In genomic region chr20:49712918-49713778, GRCh38 we compare ENCODE assay signal across 8 cellular contexts. TPM values are rescaled to one million over a fixed set of nuclear protein-coding genes. Genes with fewer than 3 reads are reported as not detected.
A peak's percentile ranks its signal among the peaks of the same experiment; 100 is the strongest.
DNase-seq lines count a peak whose midpoint lies in the region; ATAC-seq and TF ChIP-seq lines count a peak whose summit lies in the region.

No MANE protein-coding gene starts in this region.

- H3K4me1 Mint-ChIP-seq in T-cell = peaks cover 36 to 59% (median 45%) of the 10 kb centered on the region in 3 donors

- no peak for TF ChIP-seq CTCF in cardiac fibroblast (IDR thresholded peaks at IDR 0.05; ENCODE audit: low read depth, low read length)

- H3K36me3 Mint-ChIP-seq in T-cell = no peaks in the 10 kb centered on the region

- H3K27me3 ChIP-seq in layer of hippocampus (ENCODE audit: control insufficient read depth, insufficient read depth, low read length) = no peaks in the 10 kb centered on the region

- peak; percentile 57 for DNase-seq in CD1c-positive myeloid dendritic cell (ENCODE audit: extremely low spot score)
- DNase-seq in T-cell = peak in 20 of 34 experiments; percentile 1 to 37 (median 16)
- peak; percentile 29 to 35 for DNase-seq in cardiac fibroblast (ENCODE audit: low read depth in 2 of 2)
- peak; percentile 7 to 29 for DNase-seq in stimulated activated CD4-positive, alpha-beta T cell treated with anti-CD3 and anti-CD28 coated beads, Interleukin-4, amount 100 ng/mL, for 4 hours
- no peak for DNase-seq in foreskin melanocyte

- peaks cover 0 to 3% of the 10 kb centered on the region in 2 donors for H3K27me3 Mint-ChIP-seq in T-cell

- no peaks in the 10 kb centered on the region for H3K9me3 Mint-ChIP-seq in T-cell

- H3K27ac Mint-ChIP-seq in T-cell = peak overlapping the region; percentile 55 to 73

- peak overlapping the region; percentile 83 to 88 (median 87) for H3K4me3 Mint-ChIP-seq in T-cell

- POLR2A ChIA-PET in T-cell (lab: Charles Lee) = no interaction called here

- ATAC-seq in GM19372 (IDR thresholded peaks at IDR 0.05; ENCODE audit: low read depth, unreplicated experiment) (peak; percentile 45), HG03520 (IDR thresholded peaks at IDR 0.05; ENCODE audit: unreplicated experiment) (peak; percentile 29), T-cell (replicated peaks in 1 of 4) (peak; percentile 66 to 73 (median 68))

- CTCF ChIA-PET in T-cell (lab: Charles Lee) = interaction anchor here in 1 of 2 donors (0.6 kb wide), 1 partner anchor 114 kb away, joined by 4 read pairs; no protein-coding TSS in a partner anchor

- H3K4me3 ChIP-seq in cardiac fibroblast (replicated peaks in 1 of 2; ENCODE audit: low read depth in 2 of 2, low read length in 2 of 2) = peak overlapping the region; percentile 87 to 93

- H3K27ac ChIP-seq in layer of hippocampus (ENCODE audit: low read depth, low read length) = peak overlapping the region; percentile 81

RNA-seq across cellular contexts. Expression of gene B4GALT5, which starts 0.5 kb away (rescaled TPM):
- 10 to 100 TPM in 2 of 5 donors, 1 to 10 TPM in 3; 4.6 to 11.9 (median 9.2) TPM for total RNA-seq in T-cell
